27 cellular contexts compared by ENCODE assay signal in genomic region chr10:116511365-116511764, GRCh38. TPM values are rescaled to one million over a fixed set of nuclear protein-coding genes. Genes with fewer than 3 reads are reported as not detected.
"Had no signal": no experiment of that assay in that cellular context is flagged by ENCODE, and none has a peak within 500 bp of the region (broad histone marks: within the 10 kb centered on the region; RNA-seq: fewer than 3 reads in every experiment).

No MANE protein-coding gene starts in this region.

- H3K27ac ChIP-seq: dorsolateral prefrontal cortex, epithelial cell of prostate, left lung, psoas muscle, tibial nerve had no signal

- H3K9me3 ChIP-seq: left lung, psoas muscle, tibial nerve had no signal

- H3K36me3 Mint-ChIP-seq: activated CD8-positive, alpha-beta memory T cell treated with anti-CD3 and anti-CD28 coated beads, Interleukin-2, amount 10 ng/mL, durations not matched to agents 7 days and 5 days; activated naive CD8-positive, alpha-beta T cell treated with anti-CD3 and anti-CD28 coated beads, Interleukin-2, amount 10 ng/mL, durations not matched to agents 7 days and 5 days; brain had no signal

- ATAC-seq: activated CD8-positive, alpha-beta memory T cell treated with anti-CD3 and anti-CD28 coated beads, Interleukin-2, amount 10 ng/mL, durations not matched to agents 7 days and 5 days; activated T-helper 17 cell treated with anti-CD3 and anti-CD28 coated beads, Interleukin-2, amount 50 U/mL, for 72 hours; left lung; psoas muscle; right cardiac atrium; stimulated activated naive CD8-positive, alpha-beta T cell treated with anti-CD3 and anti-CD28 coated beads, Interleukin-15, Interleukin-2, amounts not matched to agents 100 U/mL and 50 U/mL, for 24 hours had no signal

- H3K4me1 Mint-ChIP-seq: activated B cell treated with CpG ODN at 0.5 μM for 24 hours; activated CD4-positive, alpha-beta memory T cell treated with anti-CD3 and anti-CD28 coated beads, Interleukin-2, amount 10 ng/mL, durations not matched to agents 7 days and 5 days; activated CD8-positive, alpha-beta memory T cell treated with anti-CD3 and anti-CD28 coated beads, Interleukin-2, amount 10 ng/mL, durations not matched to agents 7 days and 5 days; activated naive CD8-positive, alpha-beta T cell treated with anti-CD3 and anti-CD28 coated beads, Interleukin-2, amount 10 ng/mL, durations not matched to agents 7 days and 5 days; activated T-helper 17 cell treated with anti-CD3 and anti-CD28 coated beads, Interleukin-2, amount 50 U/mL, for 72 hours; brain; neural crest cell had no signal

- H3K27me3 ChIP-seq: left lung, tibial nerve had no signal

- H3K4me1 ChIP-seq: left lung, psoas muscle, tibial nerve had no signal

- H3K9me3 Mint-ChIP-seq: activated B cell treated with CpG ODN at 0.5 μM for 24 hours; activated CD4-positive, alpha-beta memory T cell treated with anti-CD3 and anti-CD28 coated beads, Interleukin-2, amount 10 ng/mL, durations not matched to agents 7 days and 5 days; activated naive CD8-positive, alpha-beta T cell treated with anti-CD3 and anti-CD28 coated beads, Interleukin-2, amount 10 ng/mL, durations not matched to agents 7 days and 5 days; activated T-helper 17 cell treated with anti-CD3 and anti-CD28 coated beads, Interleukin-2, amount 50 U/mL, for 72 hours; brain had no signal

- H3K27ac Mint-ChIP-seq: activated B cell treated with CpG ODN at 0.5 μM for 24 hours; activated CD4-positive, alpha-beta memory T cell treated with anti-CD3 and anti-CD28 coated beads, Interleukin-2, amount 10 ng/mL, durations not matched to agents 7 days and 5 days; activated CD8-positive, alpha-beta memory T cell treated with anti-CD3 and anti-CD28 coated beads, Interleukin-2, amount 10 ng/mL, durations not matched to agents 7 days and 5 days; activated naive CD8-positive, alpha-beta T cell treated with anti-CD3 and anti-CD28 coated beads, Interleukin-2, amount 10 ng/mL, durations not matched to agents 7 days and 5 days; activated T-helper 17 cell treated with anti-CD3 and anti-CD28 coated beads, Interleukin-2, amount 50 U/mL, for 72 hours; brain had no signal

- H3K4me3 Mint-ChIP-seq: activated B cell treated with CpG ODN at 0.5 μM for 24 hours; activated CD4-positive, alpha-beta memory T cell treated with anti-CD3 and anti-CD28 coated beads, Interleukin-2, amount 10 ng/mL, durations not matched to agents 7 days and 5 days; activated CD8-positive, alpha-beta memory T cell treated with anti-CD3 and anti-CD28 coated beads, Interleukin-2, amount 10 ng/mL, durations not matched to agents 7 days and 5 days; activated naive CD8-positive, alpha-beta T cell treated with anti-CD3 and anti-CD28 coated beads, Interleukin-2, amount 10 ng/mL, durations not matched to agents 7 days and 5 days; activated T-helper 17 cell treated with anti-CD3 and anti-CD28 coated beads, Interleukin-2, amount 50 U/mL, for 72 hours; brain; neural crest cell had no signal

- DNase-seq: activated B cell treated with CpG ODN at 0.5 μM for 24 hours; activated CD4-positive, alpha-beta memory T cell treated with anti-CD3 and anti-CD28 coated beads, Interleukin-2, amount 10 ng/mL, durations not matched to agents 7 days and 5 days; activated CD4-positive, alpha-beta T cell treated with anti-CD3 and anti-CD28 coated beads for 4 hours; activated CD8-positive, alpha-beta memory T cell treated with anti-CD3 and anti-CD28 coated beads, Interleukin-2, amount 10 ng/mL, durations not matched to agents 7 days and 5 days; activated naive CD4-positive, alpha-beta T cell; activated naive CD8-positive, alpha-beta T cell treated with anti-CD3 and anti-CD28 coated beads, Interleukin-2, amount 10 ng/mL, durations not matched to agents 7 days and 5 days; amygdala; caudate nucleus; dorsolateral prefrontal cortex; foreskin melanocyte; head of caudate nucleus; left lung; psoas muscle; right cardiac atrium; stimulated activated CD4-positive, alpha-beta T cell treated with anti-CD3 and anti-CD28 coated beads, Interleukin-2, amount 100 ng/mL, for 24 hours; stimulated activated naive CD8-positive, alpha-beta T cell treated with anti-CD3 and anti-CD28 coated beads, Interleukin-15, Interleukin-2, amounts not matched to agents 100 U/mL and 50 U/mL, for 24 hours; substantia nigra had no signal

- H3K4me3 ChIP-seq: dorsolateral prefrontal cortex, left lung, psoas muscle, tibial nerve had no signal

- H3K36me3 ChIP-seq: left lung, tibial nerve had no signal

- H3K27me3 Mint-ChIP-seq: activated B cell treated with CpG ODN at 0.5 μM for 24 hours; activated CD4-positive, alpha-beta memory T cell treated with anti-CD3 and anti-CD28 coated beads, Interleukin-2, amount 10 ng/mL, durations not matched to agents 7 days and 5 days; activated CD8-positive, alpha-beta memory T cell treated with anti-CD3 and anti-CD28 coated beads, Interleukin-2, amount 10 ng/mL, durations not matched to agents 7 days and 5 days; activated naive CD8-positive, alpha-beta T cell treated with anti-CD3 and anti-CD28 coated beads, Interleukin-2, amount 10 ng/mL, durations not matched to agents 7 days and 5 days; brain had no signal

RNA-seq across cellular contexts. Expression of gene PNLIP, which starts 34.4 kb away (rescaled TPM):
- total RNA-seq: activated B cell treated with CpG ODN at 0.5 μM for 24 hours; activated CD4-positive, alpha-beta memory T cell treated with anti-CD3 and anti-CD28 coated beads, Interleukin-2, amount 10 ng/mL, durations not matched to agents 7 days and 5 days; activated CD8-positive, alpha-beta memory T cell treated with anti-CD3 and anti-CD28 coated beads, Interleukin-2, amount 10 ng/mL, durations not matched to agents 7 days and 5 days; activated naive CD8-positive, alpha-beta T cell treated with anti-CD3 and anti-CD28 coated beads, Interleukin-2, amount 10 ng/mL, durations not matched to agents 7 days and 5 days; activated T-helper 17 cell treated with anti-CD3 and anti-CD28 coated beads, Interleukin-2, amount 50 U/mL, for 72 hours; dorsolateral prefrontal cortex; fibroblast of lung; kidney epithelial cell; left lung; myocyte; neural crest cell; osteoblast; T-helper 2 cell treated with Interferon-gamma antibody and Interleukin-4, amounts not matched to agents 100 ng/mL and 5 ng/mL, for 36 hours had no signal
